Comparison of ENCODE assay signal across 1 cellular context in the genomic region with DNA sequence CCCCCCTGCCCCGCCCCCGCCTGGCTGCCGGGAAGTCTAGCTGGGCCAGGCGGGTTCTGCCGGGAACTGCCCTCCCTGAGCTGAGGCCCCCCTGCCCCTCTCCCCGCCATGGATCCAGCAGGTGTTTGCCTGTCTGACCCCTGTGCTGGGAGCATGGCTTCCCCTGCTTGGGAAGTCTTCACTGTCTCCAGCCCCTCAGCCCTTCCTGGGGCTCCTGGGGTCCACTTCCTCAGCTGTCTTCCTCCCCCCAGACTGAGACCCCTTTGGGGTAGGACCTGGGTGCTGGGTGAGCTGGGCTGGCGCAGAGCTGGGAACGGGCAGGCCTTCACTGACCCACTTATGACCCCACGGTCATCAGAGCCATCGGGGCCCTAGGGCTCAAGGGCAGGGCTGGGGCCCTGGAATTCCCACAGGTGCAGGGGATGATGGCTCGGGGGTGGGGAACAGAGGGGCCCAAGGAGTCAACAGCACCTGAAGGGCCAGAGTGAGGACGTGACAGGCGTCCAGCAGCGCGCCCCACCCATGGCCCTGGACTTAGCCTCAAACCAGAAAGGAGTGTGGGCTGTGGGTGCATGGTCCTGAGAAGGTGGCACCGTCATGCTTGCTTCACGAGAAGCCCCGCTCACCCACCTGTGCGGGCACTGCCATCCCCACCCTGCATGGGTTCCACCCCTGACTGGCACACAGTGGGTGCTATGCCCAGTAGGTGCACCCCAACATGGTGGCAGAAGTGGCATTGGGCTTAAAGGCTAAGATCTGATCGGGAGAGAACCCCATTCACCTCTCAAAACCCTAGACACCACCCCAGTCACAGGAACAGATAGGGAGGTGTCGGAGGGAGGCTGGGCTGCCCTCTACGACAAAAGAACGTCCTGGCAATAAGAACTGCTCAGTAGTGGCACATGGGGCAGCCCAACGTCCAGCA.
TF ChIP-seq lines count a peak whose summit lies in the region.

No MANE protein-coding gene starts in this region.

TF ChIP-seq in HepG2, 621 proteins besides CTCF, POLR2A, EP300 and RAD21 (continued from another document and continues in another):
- TF ChIP-seq, protein P1, sequence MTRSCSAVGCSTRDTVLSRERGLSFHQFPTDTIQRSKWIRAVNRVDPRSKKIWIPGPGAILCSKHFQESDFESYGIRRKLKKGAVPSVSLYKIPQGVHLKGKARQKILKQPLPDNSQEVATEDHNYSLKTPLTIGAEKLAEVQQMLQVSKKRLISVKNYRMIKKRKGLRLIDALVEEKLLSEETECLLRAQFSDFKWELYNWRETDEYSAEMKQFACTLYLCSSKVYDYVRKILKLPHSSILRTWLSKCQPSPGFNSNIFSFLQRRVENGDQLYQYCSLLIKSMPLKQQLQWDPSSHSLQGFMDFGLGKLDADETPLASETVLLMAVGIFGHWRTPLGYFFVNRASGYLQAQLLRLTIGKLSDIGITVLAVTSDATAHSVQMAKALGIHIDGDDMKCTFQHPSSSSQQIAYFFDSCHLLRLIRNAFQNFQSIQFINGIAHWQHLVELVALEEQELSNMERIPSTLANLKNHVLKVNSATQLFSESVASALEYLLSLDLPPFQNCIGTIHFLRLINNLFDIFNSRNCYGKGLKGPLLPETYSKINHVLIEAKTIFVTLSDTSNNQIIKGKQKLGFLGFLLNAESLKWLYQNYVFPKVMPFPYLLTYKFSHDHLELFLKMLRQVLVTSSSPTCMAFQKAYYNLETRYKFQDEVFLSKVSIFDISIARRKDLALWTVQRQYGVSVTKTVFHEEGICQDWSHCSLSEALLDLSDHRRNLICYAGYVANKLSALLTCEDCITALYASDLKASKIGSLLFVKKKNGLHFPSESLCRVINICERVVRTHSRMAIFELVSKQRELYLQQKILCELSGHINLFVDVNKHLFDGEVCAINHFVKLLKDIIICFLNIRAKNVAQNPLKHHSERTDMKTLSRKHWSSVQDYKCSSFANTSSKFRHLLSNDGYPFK (CRISPR knock-in tag; IDR thresholded peaks at IDR 0.05; ENCODE audit: borderline replicate concordance): no peak
- TF ChIP-seq ZNF326 (CRISPR knock-in tag; IDR thresholded peaks at IDR 0.05; ENCODE audit: borderline replicate concordance) (no peak), PCBP1 (IDR thresholded peaks at IDR 0.05; ENCODE audit: borderline replicate concordance, low read depth, low read length) (peak; percentile 70), ZNF207 (IDR thresholded peaks at IDR 0.05; ENCODE audit: borderline replicate concordance) (no peak), ZSCAN31 (CRISPR knock-in tag; IDR thresholded peaks at IDR 0.05; ENCODE audit: low read depth) (no peak), YEATS4 (CRISPR knock-in tag; IDR thresholded peaks at IDR 0.05; ENCODE audit: borderline replicate concordance) (peak; percentile 2; the same call in 1 of the 2 replicates), ZNF496 (CRISPR knock-in tag; IDR thresholded peaks at IDR 0.05; ENCODE audit: insufficient replicate concordance) (no peak), ZNF484 (CRISPR knock-in tag; IDR thresholded peaks at IDR 0.05; ENCODE audit: borderline replicate concordance, low read depth) (no peak), ZNF776 (CRISPR knock-in tag; IDR thresholded peaks at IDR 0.05) (no peak), ZNF282 (IDR thresholded peaks at IDR 0.05; ENCODE audit: partially characterized antibody) (no peak), ZNF775 (CRISPR knock-in tag; IDR thresholded peaks at IDR 0.05; ENCODE audit: borderline replicate concordance) (no peak), TBX3 (IDR thresholded peaks at IDR 0.05; ENCODE audit: borderline replicate concordance) (no peak), SRF (IDR thresholded peaks at IDR 0.05; ENCODE audit: low read depth, low read length) (no peak), ZBTB7A (CRISPR knock-in tag; IDR thresholded peaks at IDR 0.05) (no peak), IRX3 (CRISPR knock-in tag; IDR thresholded peaks at IDR 0.05; ENCODE audit: borderline replicate concordance, low read depth) (no peak), HNF4A (CRISPR knock-in tag; IDR thresholded peaks at IDR 0.05) (peak; percentile 6; the same call in 1 of the 2 replicates), ZNF160 (CRISPR knock-in tag; IDR thresholded peaks at IDR 0.05) (no peak), RFXANK (CRISPR knock-in tag; IDR thresholded peaks at IDR 0.05) (no peak), NFATC3 (CRISPR knock-in tag; IDR thresholded peaks at IDR 0.05) (no peak), ZNF784 (CRISPR knock-in tag; IDR thresholded peaks at IDR 0.05; ENCODE audit: borderline replicate concordance) (no peak), DDIT3 (CRISPR knock-in tag; IDR thresholded peaks at IDR 0.05) (no peak), ZNF33B (CRISPR knock-in tag; IDR thresholded peaks at IDR 0.05) (no peak), POLR2AphosphoS2 (IDR thresholded peaks at IDR 0.05; ENCODE audit: low read depth, low read length) (no peak), ZNF292 (CRISPR knock-in tag; IDR thresholded peaks at IDR 0.05; ENCODE audit: borderline replicate concordance, low read depth) (peak; percentile 24; the same call in 1 of the 2 replicates), U2AF1 (optimal IDR thresholded peaks at IDR 0.05; ENCODE audit: low read depth, low read length) (no peak), SNRNP70 (IDR thresholded peaks at IDR 0.05; ENCODE audit: low read depth, low read length) (no peak), ZNF260 (CRISPR knock-in tag; IDR thresholded peaks at IDR 0.05; ENCODE audit: borderline replicate concordance, low read depth) (no peak), TAF15 (IDR thresholded peaks at IDR 0.05; ENCODE audit: low read depth, low read length, poor library complexity, severe bottlenecking) (no peak), ZNF660 (CRISPR knock-in tag; IDR thresholded peaks at IDR 0.05; ENCODE audit: borderline replicate concordance, low read depth) (no peak), ZNF34 (CRISPR knock-in tag; IDR thresholded peaks at IDR 0.05; ENCODE audit: borderline replicate concordance) (peak; percentile 66; the same call in 1 of the 2 replicates), UBTF (CRISPR knock-in tag; IDR thresholded peaks at IDR 0.05) (peak; percentile 50; the same call in 1 of the 2 replicates), TOPORS (CRISPR knock-in tag; IDR thresholded peaks at IDR 0.05) (no peak), NFE2L1 (CRISPR knock-in tag; IDR thresholded peaks at IDR 0.05; ENCODE audit: borderline replicate concordance) (no peak), ZNF737 (CRISPR knock-in tag; IDR thresholded peaks at IDR 0.05; ENCODE audit: borderline replicate concordance) (no peak), KLF9 (CRISPR knock-in tag; IDR thresholded peaks at IDR 0.05; ENCODE audit: low read depth) (no peak), TEF (CRISPR knock-in tag; IDR thresholded peaks at IDR 0.05) (no peak), MIER2 (CRISPR knock-in tag; IDR thresholded peaks at IDR 0.05) (no peak), KLF12 (CRISPR knock-in tag; IDR thresholded peaks at IDR 0.05; ENCODE audit: borderline replicate concordance) (no peak), ZNF674 (CRISPR knock-in tag; IDR thresholded peaks at IDR 0.05; ENCODE audit: low read depth) (no peak), ZSCAN9 (CRISPR knock-in tag; IDR thresholded peaks at IDR 0.05; ENCODE audit: borderline replicate concordance) (no peak)
- TF ChIP-seq, protein P2, sequence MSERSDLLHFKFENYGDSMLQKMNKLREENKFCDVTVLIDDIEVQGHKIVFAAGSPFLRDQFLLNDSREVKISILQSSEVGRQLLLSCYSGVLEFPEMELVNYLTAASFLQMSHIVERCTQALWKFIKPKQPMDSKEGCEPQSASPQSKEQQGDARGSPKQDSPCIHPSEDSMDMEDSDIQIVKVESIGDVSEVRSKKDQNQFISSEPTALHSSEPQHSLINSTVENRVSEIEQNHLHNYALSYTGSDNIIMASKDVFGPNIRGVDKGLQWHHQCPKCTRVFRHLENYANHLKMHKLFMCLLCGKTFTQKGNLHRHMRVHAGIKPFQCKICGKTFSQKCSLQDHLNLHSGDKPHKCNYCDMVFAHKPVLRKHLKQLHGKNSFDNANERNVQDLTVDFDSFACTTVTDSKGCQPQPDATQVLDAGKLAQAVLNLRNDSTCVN (CRISPR knock-in tag; IDR thresholded peaks at IDR 0.05; ENCODE audit: borderline replicate concordance): no peak
- TF ChIP-seq, protein P3, sequence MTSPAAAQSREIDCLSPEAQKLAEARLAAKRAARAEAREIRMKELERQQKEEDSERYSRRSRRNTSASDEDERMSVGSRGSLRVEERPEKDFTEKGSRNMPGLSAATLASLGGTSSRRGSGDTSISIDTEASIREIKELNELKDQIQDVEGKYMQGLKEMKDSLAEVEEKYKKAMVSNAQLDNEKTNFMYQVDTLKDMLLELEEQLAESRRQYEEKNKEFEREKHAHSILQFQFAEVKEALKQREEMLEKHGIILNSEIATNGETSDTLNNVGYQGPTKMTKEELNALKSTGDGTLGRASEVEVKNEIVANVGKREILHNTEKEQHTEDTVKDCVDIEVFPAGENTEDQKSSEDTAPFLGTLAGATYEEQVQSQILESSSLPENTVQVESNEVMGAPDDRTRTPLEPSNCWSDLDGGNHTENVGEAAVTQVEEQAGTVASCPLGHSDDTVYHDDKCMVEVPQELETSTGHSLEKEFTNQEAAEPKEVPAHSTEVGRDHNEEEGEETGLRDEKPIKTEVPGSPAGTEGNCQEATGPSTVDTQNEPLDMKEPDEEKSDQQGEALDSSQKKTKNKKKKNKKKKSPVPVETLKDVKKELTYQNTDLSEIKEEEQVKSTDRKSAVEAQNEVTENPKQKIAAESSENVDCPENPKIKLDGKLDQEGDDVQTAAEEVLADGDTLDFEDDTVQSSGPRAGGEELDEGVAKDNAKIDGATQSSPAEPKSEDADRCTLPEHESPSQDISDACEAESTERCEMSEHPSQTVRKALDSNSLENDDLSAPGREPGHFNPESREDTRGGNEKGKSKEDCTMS (CRISPR knock-in tag; conservative IDR thresholded peaks at IDR 0.05): no peak
- TF ChIP-seq, protein P4, sequence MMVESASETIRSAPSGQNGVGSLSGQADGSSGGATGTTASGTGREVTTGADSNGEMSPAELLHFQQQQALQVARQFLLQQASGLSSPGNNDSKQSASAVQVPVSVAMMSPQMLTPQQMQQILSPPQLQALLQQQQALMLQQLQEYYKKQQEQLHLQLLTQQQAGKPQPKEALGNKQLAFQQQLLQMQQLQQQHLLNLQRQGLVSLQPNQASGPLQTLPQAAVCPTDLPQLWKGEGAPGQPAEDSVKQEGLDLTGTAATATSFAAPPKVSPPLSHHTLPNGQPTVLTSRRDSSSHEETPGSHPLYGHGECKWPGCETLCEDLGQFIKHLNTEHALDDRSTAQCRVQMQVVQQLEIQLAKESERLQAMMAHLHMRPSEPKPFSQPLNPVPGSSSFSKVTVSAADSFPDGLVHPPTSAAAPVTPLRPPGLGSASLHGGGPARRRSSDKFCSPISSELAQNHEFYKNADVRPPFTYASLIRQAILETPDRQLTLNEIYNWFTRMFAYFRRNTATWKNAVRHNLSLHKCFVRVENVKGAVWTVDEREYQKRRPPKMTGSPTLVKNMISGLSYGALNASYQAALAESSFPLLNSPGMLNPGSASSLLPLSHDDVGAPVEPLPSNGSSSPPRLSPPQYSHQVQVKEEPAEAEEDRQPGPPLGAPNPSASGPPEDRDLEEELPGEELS (CRISPR knock-in tag; IDR thresholded peaks at IDR 0.05): no peak
- TF ChIP-seq, protein P5, sequence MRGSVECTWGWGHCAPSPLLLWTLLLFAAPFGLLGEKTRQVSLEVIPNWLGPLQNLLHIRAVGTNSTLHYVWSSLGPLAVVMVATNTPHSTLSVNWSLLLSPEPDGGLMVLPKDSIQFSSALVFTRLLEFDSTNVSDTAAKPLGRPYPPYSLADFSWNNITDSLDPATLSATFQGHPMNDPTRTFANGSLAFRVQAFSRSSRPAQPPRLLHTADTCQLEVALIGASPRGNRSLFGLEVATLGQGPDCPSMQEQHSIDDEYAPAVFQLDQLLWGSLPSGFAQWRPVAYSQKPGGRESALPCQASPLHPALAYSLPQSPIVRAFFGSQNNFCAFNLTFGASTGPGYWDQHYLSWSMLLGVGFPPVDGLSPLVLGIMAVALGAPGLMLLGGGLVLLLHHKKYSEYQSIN (CRISPR knock-in tag; IDR thresholded peaks at IDR 0.05; ENCODE audit: borderline replicate concordance): no peak
- TF ChIP-seq, protein P6, sequence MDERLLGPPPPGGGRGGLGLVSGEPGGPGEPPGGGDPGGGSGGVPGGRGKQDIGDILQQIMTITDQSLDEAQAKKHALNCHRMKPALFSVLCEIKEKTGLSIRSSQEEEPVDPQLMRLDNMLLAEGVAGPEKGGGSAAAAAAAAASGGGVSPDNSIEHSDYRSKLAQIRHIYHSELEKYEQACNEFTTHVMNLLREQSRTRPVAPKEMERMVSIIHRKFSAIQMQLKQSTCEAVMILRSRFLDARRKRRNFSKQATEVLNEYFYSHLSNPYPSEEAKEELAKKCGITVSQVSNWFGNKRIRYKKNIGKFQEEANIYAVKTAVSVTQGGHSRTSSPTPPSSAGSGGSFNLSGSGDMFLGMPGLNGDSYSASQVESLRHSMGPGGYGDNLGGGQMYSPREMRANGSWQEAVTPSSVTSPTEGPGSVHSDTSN (CRISPR knock-in tag; IDR thresholded peaks at IDR 0.05): no peak
